In genomic region chr5:52769061-52769460, GRCh38 we compare ENCODE assay signal across 18 cellular contexts. TPM values are rescaled to one million over a fixed set of nuclear protein-coding genes. Genes with fewer than 3 reads are reported as not detected.
A peak's percentile ranks its signal among the peaks of the same experiment; 100 is the strongest.
DNase-seq lines count a peak whose midpoint lies in the region; ATAC-seq and TF ChIP-seq lines count a peak whose summit lies in the region.
"Had no signal": no experiment of that assay in that cellular context is flagged by ENCODE, and none has a peak within 500 bp of the region (broad histone marks: within the 10 kb centered on the region; RNA-seq: fewer than 3 reads in every experiment).

No MANE protein-coding gene starts in this region.

- no peak overlapping the region for H4K8ac ChIP-seq in IMR-90 (ENCODE audit: low read depth in 2 of 2, low read length in 2 of 2)

- no peak overlapping the region for H4K91ac ChIP-seq in IMR-90 (ENCODE audit: insufficient read depth, low read depth, low read length)

- no TSS peak for BruUV-seq in IMR-90 (replicated peaks; lab: Mats Ljungman, UMichigan)

- no peak overlapping the region for H3K9ac ChIP-seq in IMR-90 (ENCODE audit: low read depth, low read length)

- peaks cover 3% of the 10 kb centered on the region for H3K9me3 Mint-ChIP-seq in activated CD8-positive, alpha-beta memory T cell treated with anti-CD3 and anti-CD28 coated beads, Interleukin-2, amount 10 ng/mL, durations not matched to agents 7 days and 5 days (ENCODE audit: low read depth)
- H3K9me3 Mint-ChIP-seq: CD4-positive, alpha-beta T cell; H9 had no signal

- no peak overlapping the region for H3K4me3 ChIP-seq in IMR-90 (ENCODE audit: insufficient read depth, low read depth, low read length)
- H3K4me3 ChIP-seq in Peyer's patch: no peak overlapping the region
- H3K4me3 ChIP-seq: A549 had no signal

- H3K36me3 Mint-ChIP-seq in activated CD8-positive, alpha-beta memory T cell treated with anti-CD3 and anti-CD28 coated beads, Interleukin-2, amount 10 ng/mL, durations not matched to agents 7 days and 5 days: peaks cover 22% of the 10 kb centered on the region

- no peak overlapping the region for H3K27ac ChIP-seq in IMR-90 (ENCODE audit: insufficient read depth, low read length)
- no peak overlapping the region for H3K27ac ChIP-seq in Peyer's patch
- H3K27ac ChIP-seq: 22Rv1, A549, C4-2B, HL-60 had no signal

- peaks cover 3% of the 10 kb centered on the region for H3K27me3 Mint-ChIP-seq in activated CD8-positive, alpha-beta memory T cell treated with anti-CD3 and anti-CD28 coated beads, Interleukin-2, amount 10 ng/mL, durations not matched to agents 7 days and 5 days

- no peak overlapping the region for H2AK5ac ChIP-seq in IMR-90 (ENCODE audit: low read depth, low read length)

- dilution Hi-C loops in IMR-90 (cut with HindIII; ENCODE audit: low sequenced_read_pairs, unreplicated experiment): no loop called here

- no peak overlapping the region for H2BK5ac ChIP-seq in IMR-90 (ENCODE audit: low read depth, low read length, poor library complexity, severe bottlenecking)

- H3K4me1 ChIP-seq in IMR-90 (ENCODE audit: control insufficient read depth, insufficient read depth, low read length) (no peaks in the 10 kb centered on the region), Peyer's patch (no peaks in the 10 kb centered on the region)
- H3K4me1 ChIP-seq: A549, Caco-2 had no signal

- peak overlapping the region; percentile 29 for H3K27ac Mint-ChIP-seq in activated CD8-positive, alpha-beta memory T cell treated with anti-CD3 and anti-CD28 coated beads, Interleukin-2, amount 10 ng/mL, durations not matched to agents 7 days and 5 days
- H3K27ac Mint-ChIP-seq: CD4-positive, alpha-beta T cell; H9 had no signal

- no peak overlapping the region for H3K4ac ChIP-seq in IMR-90 (ENCODE audit: low read depth, low read length)

- H3K9me3 ChIP-seq in IMR-90 (ENCODE audit: control insufficient read depth, insufficient read depth, low read length) (no peaks in the 10 kb centered on the region), Peyer's patch (no peaks in the 10 kb centered on the region)
- H3K9me3 ChIP-seq: A549, Caco-2 had no signal

- H3K79me1 ChIP-seq in IMR-90 (ENCODE audit: low read depth in 1 of 2, low read length in 2 of 2): no peaks in the 10 kb centered on the region

- no peaks in the 10 kb centered on the region for H3K9me1 ChIP-seq in IMR-90 (ENCODE audit: insufficient read depth, low read length)

- intact Hi-C loops in IMR-90 (cut with micrococcal nuclease): no loop called here

- TF ChIP-seq POLR2A in IMR-90 (IDR thresholded peaks at IDR 0.05; ENCODE audit: low read depth, low read length) (no peak), Peyer's patch (IDR thresholded peaks at IDR 0.05) (no peak)

- ATAC-seq in activated CD8-positive, alpha-beta memory T cell treated with anti-CD3 and anti-CD28 coated beads, Interleukin-2, amount 10 ng/mL, durations not matched to agents 7 days and 5 days: no peak
- ATAC-seq in IMR-90 (ENCODE audit: low read depth): no peak
- ATAC-seq in GM18867 (IDR thresholded peaks at IDR 0.05; ENCODE audit: unreplicated experiment): no peak
- ATAC-seq: A549 had no signal

- no peak overlapping the region for H3K18ac ChIP-seq in IMR-90 (ENCODE audit: low read depth, low read length)

- H4K5ac ChIP-seq in IMR-90 (ENCODE audit: low read depth, low read length): no peak overlapping the region

- no peak overlapping the region for H2BK120ac ChIP-seq in IMR-90 (ENCODE audit: low read depth, low read length)

- no peak overlapping the region for H2AFZ ChIP-seq in IMR-90 (replicated peaks; ENCODE audit: low read length, poor library complexity)

- H3K56ac ChIP-seq in IMR-90 (ENCODE audit: extremely low read depth, insufficient read depth, low read length): no peak overlapping the region

- no peak overlapping the region for H3K4me3 Mint-ChIP-seq in activated CD8-positive, alpha-beta memory T cell treated with anti-CD3 and anti-CD28 coated beads, Interleukin-2, amount 10 ng/mL, durations not matched to agents 7 days and 5 days
- H3K4me3 Mint-ChIP-seq: CD4-positive, alpha-beta T cell; H9 had no signal

- POLR2A ChIA-PET in IMR-90 (lab: Charles Lee; ENCODE audit: unreplicated experiment): no interaction called here

- CTCF ChIA-PET in activated CD8-positive, alpha-beta memory T cell treated with anti-CD3 and anti-CD28 coated beads, Interleukin-2, amount 10 ng/mL, durations not matched to agents 7 days and 5 days (lab: Charles Lee): interaction anchor here (1.9 kb wide), 1 partner anchor 19 kb away, joined by 6 read pairs; the partner anchor contains the start of genes ITGA1 and PELO
- CTCF ChIA-PET in IMR-90 (lab: Yijun Ruan, JAX): no interaction called here

- H3K36me3 ChIP-seq in IMR-90 (ENCODE audit: control insufficient read depth, insufficient read depth, low read length) (no peaks in the 10 kb centered on the region), Peyer's patch (no peaks in the 10 kb centered on the region)

- peaks cover 60% of the 10 kb centered on the region for H3K4me1 Mint-ChIP-seq in activated CD8-positive, alpha-beta memory T cell treated with anti-CD3 and anti-CD28 coated beads, Interleukin-2, amount 10 ng/mL, durations not matched to agents 7 days and 5 days

- in situ Hi-C loops in IMR-90 (cut with MboI; ENCODE audit: low sequenced_read_pairs): no loop called here

- no CpG with 5 or more reads among the region's 5 CpGs for WGBS in IMR-90 (ENCODE audit: extremely low coverage in 2 of 2, insufficient read length in 1 of 2), 2 experiments

- H2BK20ac ChIP-seq in IMR-90 (ENCODE audit: low read depth, low read length): no peak overlapping the region

- no peak for TF ChIP-seq RAD21 in IMR-90 (IDR thresholded peaks at IDR 0.05; ENCODE audit: low read length)

- H3K4me2 ChIP-seq in IMR-90 (ENCODE audit: low read depth, low read length): no peak overlapping the region
- H3K4me2 ChIP-seq: A549 had no signal

- DNase-seq in activated CD8-positive, alpha-beta memory T cell treated with anti-CD3 and anti-CD28 coated beads, Interleukin-2, amount 10 ng/mL, durations not matched to agents 7 days and 5 days: no peak
- DNase-seq in activated CD8-positive, alpha-beta memory T cell treated with anti-CD3 and anti-CD28 coated beads, Interleukin-2, amount 50 U/mL, for 48 hours: no peak
- DNase-seq in IMR-90: peak; percentile 42
- peak; percentile 55 for DNase-seq in dedifferentiated amniotic fluid mesenchymal stem cell (ENCODE audit: extremely low spot score)
- DNase-seq in myocyte (ENCODE audit: low read depth): peak; percentile 20
- DNase-seq in Peyer's patch: no peak
- DNase-seq in SIG-M5 (lab: John Stamatoyannopoulos, UW): no peak
- DNase-seq: AML-193; Caco-2; CD4-positive, alpha-beta T cell; GDM1; GOT3; H9 had no signal

- TF ChIP-seq CTCF in IMR-90 (conservative IDR thresholded peaks at IDR 0.05; ENCODE audit: low read depth, low read length) (no peak), Peyer's patch (IDR thresholded peaks at IDR 0.05) (no peak)

- H3K27me3 ChIP-seq in IMR-90 (ENCODE audit: control insufficient read depth, insufficient read depth, low read length) (no peaks in the 10 kb centered on the region), Peyer's patch (no peaks in the 10 kb centered on the region)

- no peak overlapping the region for H3K23ac ChIP-seq in IMR-90 (ENCODE audit: low read depth, low read length)

- no peak overlapping the region for H2BK15ac ChIP-seq in IMR-90 (ENCODE audit: low read depth, low read length)

- no peak overlapping the region for H2AK9ac ChIP-seq in IMR-90 (replicated peaks; ENCODE audit: low read depth, low read length, poor library complexity)

- H3K14ac ChIP-seq in IMR-90 (replicated peaks; ENCODE audit: low read depth, low read length): no peak overlapping the region

- H4K20me1 ChIP-seq in IMR-90 (ENCODE audit: insufficient read depth, low read length): no peaks in the 10 kb centered on the region

TF ChIP-seq in IMR-90, 13 proteins besides CTCF, POLR2A, EP300 and RAD21:
- TF ChIP-seq MXI1 (IDR thresholded peaks at IDR 0.05; ENCODE audit: borderline replicate concordance, low read depth, low read length) (no peak), MAZ (IDR thresholded peaks at IDR 0.05; ENCODE audit: borderline replicate concordance, low read depth, low read length) (no peak), RCOR1 (IDR thresholded peaks at IDR 0.05; ENCODE audit: insufficient replicate concordance, low read length) (no peak), NFE2L2 (IDR thresholded peaks at IDR 0.05; ENCODE audit: low read depth, low read length) (no peak), FOS (IDR thresholded peaks at IDR 0.05; ENCODE audit: low read depth, low read length) (no peak)

RNA-seq across cellular contexts. Expression of gene ITGA1, which starts 18.7 kb away (rescaled TPM):
- 10 to 100 TPM; 37.0 to 66.8 TPM for total RNA-seq in activated CD8-positive, alpha-beta memory T cell treated with anti-CD3 and anti-CD28 coated beads, Interleukin-2, amount 10 ng/mL, durations not matched to agents 7 days and 5 days
- 74.4 and 95.2 TPM in 2 replicates for total RNA-seq in IMR-90 (2012; rRNA removed)
- 17.5 and 22.3 TPM in 2 replicates for polyA plus RNA-seq in IMR-90 (2012; rRNA removed)
- polyA plus RNA-seq in IMR-90 (2012; cell fraction: cytosol; rRNA removed): 4.4 and 10.5 TPM in 2 replicates
- polyA plus RNA-seq in IMR-90 (2012; cell fraction: nucleus; rRNA removed; ENCODE audit: low replicate concordance): 5.5 and 36.2 TPM in 2 replicates
- total RNA-seq in myocyte: 7.6 and 9.7 TPM in 2 replicates
- 6.8 TPM for polyA plus RNA-seq in myocyte (2012)
- 10 to 100 TPM; 21.2 to 49.5 (median 43.1) TPM for total RNA-seq in Peyer's patch

RNA-seq across cellular contexts. Expression of gene PELO, which starts 18.7 kb away (rescaled TPM):
- total RNA-seq in activated CD8-positive, alpha-beta memory T cell treated with anti-CD3 and anti-CD28 coated beads, Interleukin-2, amount 10 ng/mL, durations not matched to agents 7 days and 5 days: 10 to 100 TPM; 41.8 to 63.4 TPM
- total RNA-seq in IMR-90 (2012; rRNA removed) (48.9 and 49.7 TPM in 2 replicates), myocyte (16.0 and 18.3 TPM in 2 replicates), Peyer's patch (10 to 100 TPM; 10.2 to 22.3 (median 12.9) TPM)
- polyA plus RNA-seq in IMR-90 (2012; rRNA removed): 42.4 and 43.7 TPM in 2 replicates
- polyA plus RNA-seq in IMR-90 (2012; cell fraction: cytosol; rRNA removed): 34.3 and 38.4 TPM in 2 replicates
- polyA plus RNA-seq in IMR-90 (2012; cell fraction: nucleus; rRNA removed; ENCODE audit: low replicate concordance): 32.6 and 34.9 TPM in 2 replicates
- polyA plus RNA-seq in myocyte (2012): 22.7 TPM

Comparison
In these comparisons a context has a peak if more than half of its experiments do, and no peak if none do; other contexts are left out.
1. DNase-seq: peak in IMR-90 (single experiment), dedifferentiated amniotic fluid mesenchymal stem cell (single experiment) and myocyte (single experiment); none in activated CD8-positive, alpha-beta memory T cell treated with anti-CD3 and anti-CD28 coated beads, Interleukin-2, amount 10 ng/mL, durations not matched to agents 7 days and 5 days (single experiment), activated CD8-positive, alpha-beta memory T cell treated with anti-CD3 and anti-CD28 coated beads, Interleukin-2, amount 50 U/mL, for 48 hours (single experiment), Peyer's patch (0 of 3) and SIG-M5 (single experiment).